10 cellular contexts compared by ENCODE assay signal in the genomic region with DNA sequence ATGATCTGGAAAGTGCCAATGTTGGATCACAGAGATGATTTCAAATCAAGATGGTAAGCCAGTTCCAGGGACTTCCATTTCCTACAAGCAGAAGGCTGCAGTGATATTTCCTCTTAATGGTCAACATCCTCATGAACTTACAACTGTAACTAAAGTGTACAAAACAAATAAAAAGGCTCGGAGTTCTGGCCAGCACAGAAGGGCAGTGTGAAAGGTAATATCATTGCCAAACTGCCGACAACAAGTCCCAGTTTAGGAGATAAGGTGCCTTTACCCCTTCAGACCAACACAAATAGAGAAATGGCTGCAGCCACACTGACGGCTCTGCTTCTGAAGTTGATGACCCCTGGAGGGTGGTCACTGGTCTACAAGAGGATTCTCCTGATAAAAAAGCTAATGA.
A peak's percentile ranks its signal among the peaks of the same experiment; 100 is the strongest.
DNase-seq lines count a peak whose midpoint lies in the region; ATAC-seq and TF ChIP-seq lines count a peak whose summit lies in the region.
"Had no signal": no experiment of that assay in that cellular context is flagged by ENCODE, and none has a peak within 500 bp of the region (broad histone marks: within the 10 kb centered on the region; RNA-seq: fewer than 3 reads in every experiment).

No MANE protein-coding gene starts in this region.

- H3K4me3 Mint-ChIP-seq in activated CD8-positive, alpha-beta memory T cell treated with anti-CD3 and anti-CD28 coated beads, Interleukin-2, amount 10 ng/mL, durations not matched to agents 7 days and 5 days, result peak overlapping the region; percentile 67
- peak overlapping the region; percentile 78 for H3K4me3 Mint-ChIP-seq in activated naive CD8-positive, alpha-beta T cell treated with anti-CD3 and anti-CD28 coated beads, Interleukin-2, amount 10 ng/mL, durations not matched to agents 7 days and 5 days

- peaks cover 96% of the 10 kb centered on the region for H3K4me1 Mint-ChIP-seq in activated CD8-positive, alpha-beta memory T cell treated with anti-CD3 and anti-CD28 coated beads, Interleukin-2, amount 10 ng/mL, durations not matched to agents 7 days and 5 days
- H3K4me1 Mint-ChIP-seq in activated naive CD8-positive, alpha-beta T cell treated with anti-CD3 and anti-CD28 coated beads, Interleukin-2, amount 10 ng/mL, durations not matched to agents 7 days and 5 days, result peaks cover 93% of the 10 kb centered on the region

- no peaks in the 10 kb centered on the region for H3K27me3 Mint-ChIP-seq in activated CD8-positive, alpha-beta memory T cell treated with anti-CD3 and anti-CD28 coated beads, Interleukin-2, amount 10 ng/mL, durations not matched to agents 7 days and 5 days
- no peaks in the 10 kb centered on the region for H3K27me3 Mint-ChIP-seq in activated naive CD8-positive, alpha-beta T cell treated with anti-CD3 and anti-CD28 coated beads, Interleukin-2, amount 10 ng/mL, durations not matched to agents 7 days and 5 days

- TF ChIP-seq CTCF in lower lobe of right lung (IDR thresholded peaks at IDR 0.05) (no peak), tibial artery (IDR thresholded peaks at IDR 0.05) (no peak)

- POLR2A ChIA-PET in activated naive CD8-positive, alpha-beta T cell treated with anti-CD3 and anti-CD28 coated beads, Interleukin-2, amount 10 ng/mL, durations not matched to agents 7 days and 5 days (lab: Charles Lee), result interaction anchor here (2.5 to 34.4 kb wide), 5 partner anchors 9 to 195 kb away, joined by 8 to 716 read pairs (median 327); no protein-coding TSS in a partner anchor

- ATAC-seq in activated CD8-positive, alpha-beta memory T cell treated with anti-CD3 and anti-CD28 coated beads, Interleukin-2, amount 10 ng/mL, durations not matched to agents 7 days and 5 days, result no peak
- no peak for ATAC-seq in activated naive CD8-positive, alpha-beta T cell treated with anti-CD3 and anti-CD28 coated beads, Interleukin-2, amount 10 ng/mL, durations not matched to agents 7 days and 5 days (ENCODE audit: low read depth)
- no peak for ATAC-seq in lower lobe of right lung

- H3K4me1 ChIP-seq in lower lobe of right lung (peaks cover 87% of the 10 kb centered on the region), tibial artery (peaks cover 0 to 89% (median 58%) of the 10 kb centered on the region in 4 donors)

- CTCF ChIA-PET in activated CD8-positive, alpha-beta memory T cell treated with anti-CD3 and anti-CD28 coated beads, Interleukin-2, amount 10 ng/mL, durations not matched to agents 7 days and 5 days (lab: Charles Lee), result interaction anchor here (1.3 to 14.7 kb wide), 5 partner anchors 20 to 324 kb away, joined by 3 to 108 read pairs (median 7); no protein-coding TSS in a partner anchor

- intact Hi-C loops in lower lobe of right lung (cut with DNase I) (no loop called here), tibial artery (cut with DNase I; ENCODE audit: low total_unique reads) (no loop called here)

- no peak for DNase-seq in activated CD8-positive, alpha-beta memory T cell treated with anti-CD3 and anti-CD28 coated beads, Interleukin-2, amount 10 ng/mL, durations not matched to agents 7 days and 5 days
- no peak for DNase-seq in activated CD8-positive, alpha-beta memory T cell treated with anti-CD3 and anti-CD28 coated beads, Interleukin-2, amount 50 U/mL, for 48 hours
- DNase-seq in activated naive CD8-positive, alpha-beta T cell treated with anti-CD3 and anti-CD28 coated beads, Interleukin-2, amount 10 ng/mL, durations not matched to agents 7 days and 5 days, result peak; percentile 27
- DNase-seq in lower lobe of right lung, result no peak
- no peak for DNase-seq in tibial artery
- no peak for DNase-seq in cerebellum (ENCODE audit: low spot score)
- no peak for DNase-seq in SW 1271 (lab: John Stamatoyannopoulos, UW)
- no peak for DNase-seq in central memory CD4-positive, alpha-beta T cell
- DNase-seq: amygdala; stimulated activated CD4-positive, alpha-beta T cell treated with anti-CD3 and anti-CD28 coated beads, Interleukin-4, amount 100 ng/mL, for 1 hour had no signal

- H3K4me3 ChIP-seq in lower lobe of right lung, result no peak overlapping the region
- no peak overlapping the region for H3K4me3 ChIP-seq in tibial artery

- H3K36me3 ChIP-seq in lower lobe of right lung (no peaks in the 10 kb centered on the region), tibial artery (no peaks in the 10 kb centered on the region)

- peak overlapping the region; percentile 88 for H3K27ac Mint-ChIP-seq in activated CD8-positive, alpha-beta memory T cell treated with anti-CD3 and anti-CD28 coated beads, Interleukin-2, amount 10 ng/mL, durations not matched to agents 7 days and 5 days
- peak overlapping the region; percentile 93 for H3K27ac Mint-ChIP-seq in activated naive CD8-positive, alpha-beta T cell treated with anti-CD3 and anti-CD28 coated beads, Interleukin-2, amount 10 ng/mL, durations not matched to agents 7 days and 5 days

- H3K27me3 ChIP-seq in lower lobe of right lung (ENCODE audit: low read depth) (no peaks in the 10 kb centered on the region), tibial artery (no peaks in the 10 kb centered on the region)

- H3K27ac ChIP-seq in lower lobe of right lung (peak overlapping the region; percentile 48), tibial artery (peak overlapping the region; percentile 73)

- H3K36me3 Mint-ChIP-seq in activated CD8-positive, alpha-beta memory T cell treated with anti-CD3 and anti-CD28 coated beads, Interleukin-2, amount 10 ng/mL, durations not matched to agents 7 days and 5 days, result peaks cover 81% of the 10 kb centered on the region
- peaks cover 61% of the 10 kb centered on the region for H3K36me3 Mint-ChIP-seq in activated naive CD8-positive, alpha-beta T cell treated with anti-CD3 and anti-CD28 coated beads, Interleukin-2, amount 10 ng/mL, durations not matched to agents 7 days and 5 days

- no peaks in the 10 kb centered on the region for H3K9me3 ChIP-seq in lower lobe of right lung
- no peaks in the 10 kb centered on the region for H3K9me3 ChIP-seq in tibial artery

- no peaks in the 10 kb centered on the region for H3K9me3 Mint-ChIP-seq in activated CD8-positive, alpha-beta memory T cell treated with anti-CD3 and anti-CD28 coated beads, Interleukin-2, amount 10 ng/mL, durations not matched to agents 7 days and 5 days (ENCODE audit: low read depth)
- H3K9me3 Mint-ChIP-seq in activated naive CD8-positive, alpha-beta T cell treated with anti-CD3 and anti-CD28 coated beads, Interleukin-2, amount 10 ng/mL, durations not matched to agents 7 days and 5 days, result no peaks in the 10 kb centered on the region
